In the genomic region with DNA sequence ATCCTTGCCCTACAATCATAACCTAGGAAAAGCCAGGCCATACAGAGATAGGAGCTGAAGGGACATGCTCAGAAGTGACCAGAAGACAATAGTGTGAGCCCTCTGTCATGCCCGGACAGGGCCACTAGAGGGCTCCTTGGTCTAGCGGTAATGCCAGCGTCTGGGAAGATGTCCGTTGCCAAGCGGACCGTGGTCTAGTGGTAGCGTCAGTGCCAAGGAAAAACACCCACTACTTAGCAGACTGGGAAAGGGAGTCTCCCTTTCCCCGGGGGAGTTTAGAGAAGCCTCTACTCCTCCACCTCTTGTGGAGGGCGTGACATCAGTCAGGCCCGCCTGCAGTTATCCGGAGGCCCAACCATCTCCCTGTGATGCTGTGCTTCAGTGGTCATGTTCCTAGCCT, we compare ENCODE assay signal across 8 cellular contexts. TPM values are rescaled to one million over a fixed set of nuclear protein-coding genes. Genes with fewer than 3 reads are reported as not detected.
DNase-seq lines count a peak whose midpoint lies in the region; ATAC-seq and TF ChIP-seq lines count a peak whose summit lies in the region.
"Not testable (repeated sequence)": the region's sequence is repeated elsewhere in the genome, so short reads cannot be mapped to it uniquely, and the experiment has no call there.

No MANE protein-coding gene starts in this region.

- H3K4me1 ChIP-seq in body of pancreas, result not testable (repeated sequence)

- H3K27ac Mint-ChIP-seq in activated CD4-positive, alpha-beta T cell treated with anti-CD3 and anti-CD28 coated beads for 36 hours; stimulated activated naive B cell treated with anti-CD40 and anti-IgM and Interleukin-4, amounts not matched to agents 10 μg/mL and 1 μg/mL and 100 μg/mL, for 72 hours: not testable (repeated sequence)

- not testable (repeated sequence) for TF ChIP-seq EP300 in neural cell (conservative IDR thresholded peaks at IDR 0.05; ENCODE audit: poor library complexity, severe bottlenecking)

- not testable (repeated sequence) for H3K4me3 Mint-ChIP-seq in activated CD4-positive, alpha-beta T cell treated with anti-CD3 and anti-CD28 coated beads for 36 hours; stimulated activated naive B cell treated with anti-CD40 and anti-IgM and Interleukin-4, amounts not matched to agents 10 μg/mL and 1 μg/mL and 100 μg/mL, for 72 hours

- TF ChIP-seq CTCF in body of pancreas (IDR thresholded peaks at IDR 0.05) (peak; percentile 36 to 73 (median 50)), neural cell (IDR thresholded peaks at IDR 0.05; ENCODE audit: poor library complexity, severe bottlenecking) (peak; percentile 66)

- not testable (repeated sequence) for ATAC-seq in activated CD4-positive, alpha-beta T cell treated with anti-CD3 and anti-CD28 coated beads for 36 hours; body of pancreas; stimulated activated naive B cell treated with anti-CD40 and anti-IgM and Interleukin-4, amounts not matched to agents 10 μg/mL and 1 μg/mL and 100 μg/mL, for 72 hours (replicated peaks)

- H3K36me3 ChIP-seq in body of pancreas (replicated peaks in 1 of 2; ENCODE audit: insufficient read depth in 1 of 2, low read depth in 2 of 2); neural cell (ENCODE audit: insufficient read depth, low read length): not testable (repeated sequence)

- peaks cover 42% of the 10 kb centered on the region for H3K36me3 Mint-ChIP-seq in activated CD4-positive, alpha-beta T cell treated with anti-CD3 and anti-CD28 coated beads for 36 hours (ENCODE audit: low read depth)
- peaks cover 38 to 67% of the 10 kb centered on the region in 2 donors for H3K36me3 Mint-ChIP-seq in stimulated activated naive B cell treated with anti-CD40 and anti-IgM and Interleukin-4, amounts not matched to agents 10 μg/mL and 1 μg/mL and 100 μg/mL, for 72 hours

- DNase-seq in COR-L47 (lab: John Stamatoyannopoulos, UW) (peak; percentile 100), HT-29 (ENCODE audit: low spot score) (peak; percentile 86), NCI-H526 treated with DMSO at 0.1 percent for 48 hours (lab: John Stamatoyannopoulos, UW) (peak; percentile 21), body of pancreas (peak; percentile 69 to 84 (median 72)), cardiac septum (ENCODE audit: low spot score) (peak; percentile 81)
- DNase-seq in activated CD4-positive, alpha-beta T cell treated with anti-CD3 and anti-CD28 coated beads for 36 hours, result peak; percentile 64
- peak; percentile 32 for DNase-seq in stimulated activated naive B cell treated with anti-CD40 and anti-IgM and Interleukin-4, amounts not matched to agents 10 μg/mL and 1 μg/mL and 100 μg/mL, for 72 hours

- not testable (repeated sequence) for H3K79me2 ChIP-seq in neural cell (replicated peaks; ENCODE audit: insufficient read depth, low read length)

- H3K4me1 Mint-ChIP-seq in activated CD4-positive, alpha-beta T cell treated with anti-CD3 and anti-CD28 coated beads for 36 hours, result not testable (repeated sequence)
- H3K4me1 Mint-ChIP-seq in stimulated activated naive B cell treated with anti-CD40 and anti-IgM and Interleukin-4, amounts not matched to agents 10 μg/mL and 1 μg/mL and 100 μg/mL, for 72 hours, result peaks cover 9 to 12% of the 10 kb centered on the region in 2 donors

- H3K9me3 Mint-ChIP-seq in activated CD4-positive, alpha-beta T cell treated with anti-CD3 and anti-CD28 coated beads for 36 hours (ENCODE audit: low read depth); stimulated activated naive B cell treated with anti-CD40 and anti-IgM and Interleukin-4, amounts not matched to agents 10 μg/mL and 1 μg/mL and 100 μg/mL, for 72 hours: not testable (repeated sequence)

- not testable (repeated sequence) for H3F3A ChIP-seq in neural cell (ENCODE audit: insufficient read depth, low read length, poor library complexity, severe bottlenecking)

- CTCF ChIA-PET in activated CD4-positive, alpha-beta T cell treated with anti-CD3 and anti-CD28 coated beads for 36 hours (lab: Charles Lee), result interaction anchor here (0.6 to 6.1 kb wide), 9 partner anchors 10 to 279 kb away, joined by 3 to 37 read pairs (median 5); no protein-coding TSS in a partner anchor

- not testable (repeated sequence) for H3K27ac ChIP-seq in body of pancreas; neural cell (ENCODE audit: low read length)

- intact Hi-C loops in activated CD4-positive, alpha-beta T cell treated with anti-CD3 and anti-CD28 coated beads for 36 hours (cut with DNase I, micrococcal nuclease), result loop anchor here in 1 of 2 experiments (5.0 kb wide), 1 partner anchor 328 kb away; no protein-coding TSS in a partner anchor
- intact Hi-C loops in body of pancreas (cut with DNase I), result loop anchor here (5.0 kb wide), 1 partner anchor 258 kb away; no protein-coding TSS in a partner anchor
- intact Hi-C loops in cardiac septum (cut with DNase I), result loop anchor here (2.0 kb wide), 1 partner anchor 254 kb away; no protein-coding TSS in a partner anchor

- not testable (repeated sequence) for TF ChIP-seq RAD21 in neural cell (conservative IDR thresholded peaks at IDR 0.05)

- POLR2A ChIA-PET in activated CD4-positive, alpha-beta T cell treated with anti-CD3 and anti-CD28 coated beads for 36 hours (lab: Charles Lee), result not testable (repeated sequence)

- H3K27me3 ChIP-seq in body of pancreas; neural cell (ENCODE audit: insufficient read depth, low read depth, low read length): not testable (repeated sequence)

- H4K20me1 ChIP-seq in neural cell (ENCODE audit: insufficient read depth), result not testable (repeated sequence)

- H3K4me2 ChIP-seq in neural cell (ENCODE audit: low read length), result not testable (repeated sequence)

- H3K9me3 ChIP-seq in body of pancreas; neural cell (ENCODE audit: low read length): not testable (repeated sequence)

- not testable (repeated sequence) for H3K9ac ChIP-seq in neural cell (ENCODE audit: low read length)

- H3K4me3 ChIP-seq in body of pancreas; neural cell (ENCODE audit: low read length): not testable (repeated sequence)

- H3K9me2 ChIP-seq in neural cell (ENCODE audit: insufficient read depth, low read length), result not testable (repeated sequence)

- H2AFZ ChIP-seq in neural cell (ENCODE audit: low read depth, low read length), result not testable (repeated sequence)

- not testable (repeated sequence) for H3K27me3 Mint-ChIP-seq in activated CD4-positive, alpha-beta T cell treated with anti-CD3 and anti-CD28 coated beads for 36 hours; stimulated activated naive B cell treated with anti-CD40 and anti-IgM and Interleukin-4, amounts not matched to agents 10 μg/mL and 1 μg/mL and 100 μg/mL, for 72 hours

- TF ChIP-seq POLR2A in body of pancreas (IDR thresholded peaks at IDR 0.05), result not testable (repeated sequence)

- WGBS in body of pancreas, 2 donors, result 19 to 22% methylated on average over 11 of the region's 11 CpGs

TF ChIP-seq in neural cell, 6 proteins besides CTCF, POLR2A, EP300 and RAD21:
- TF ChIP-seq SMC3 (conservative IDR thresholded peaks at IDR 0.05; ENCODE audit: poor library complexity), result peak; percentile 64
TF ChIP-seq in neural cell: peak in this region for 1; not testable (repeated sequence) for 5.

RNA-seq across cellular contexts. Expression of a gene that starts 12.3 kb away (rescaled TPM):
- 56.2 and 67.0 TPM in 2 replicates for total RNA-seq in HT-29 (2014; rRNA removed; shearing (Covaris generic))
- total RNA-seq in activated CD4-positive, alpha-beta T cell treated with anti-CD3 and anti-CD28 coated beads for 36 hours, result 10 to 100 TPM; 75.4 to 77.4 TPM
- total RNA-seq in body of pancreas (10 to 100 TPM; 26.4 to 28.5 TPM), cardiac septum (31.1 TPM)
- polyA plus RNA-seq in neural cell, result 58.1 and 64.6 TPM in 2 replicates
- polyA minus RNA-seq in neural cell, result 47.2 and 49.2 TPM in 2 replicates

RNA-seq across cellular contexts. Expression of a gene that starts 44.2 kb away (rescaled TPM):
- total RNA-seq in HT-29 (2014; rRNA removed; shearing (Covaris generic)), result 169 and 180 TPM in 2 replicates
- 100 to 1,000 TPM; 527 to 553 TPM for total RNA-seq in activated CD4-positive, alpha-beta T cell treated with anti-CD3 and anti-CD28 coated beads for 36 hours
- total RNA-seq in body of pancreas (10 to 100 TPM; 60.7 to 66.3 TPM), cardiac septum (82.8 TPM)
- 162 and 168 TPM in 2 replicates for polyA plus RNA-seq in neural cell
- polyA minus RNA-seq in neural cell, result 149 and 158 TPM in 2 replicates

Comparison
In these comparisons a context has a peak if more than half of its experiments do, and no peak if none do; other contexts are left out.
1. DNase-seq: peak in every context shown above with its lines; median percentile 100 in COR-L47; 86 in HT-29; 81 in cardiac septum; 72 in body of pancreas; 64 in activated CD4-positive, alpha-beta T cell treated with anti-CD3 and anti-CD28 coated beads for 36 hours; 32 in stimulated activated naive B cell treated with anti-CD40 and anti-IgM and Interleukin-4, amounts not matched to agents 10 μg/mL and 1 μg/mL and 100 μg/mL, for 72 hours; 21 in NCI-H526 treated with DMSO at 0.1 percent for 48 hours.